ENCODE assay signal across 9 cellular contexts in genomic region chr3:16509721-16510619, GRCh38. TPM values are rescaled to one million over a fixed set of nuclear protein-coding genes. Genes with fewer than 3 reads are reported as not detected.
DNase-seq lines count a peak whose midpoint lies in the region; ATAC-seq and TF ChIP-seq lines count a peak whose summit lies in the region.
"Had no signal": no experiment of that assay in that cellular context is flagged by ENCODE, and none has a peak within 500 bp of the region (broad histone marks: within the 10 kb centered on the region; RNA-seq: fewer than 3 reads in every experiment).

No MANE protein-coding gene starts in this region.

- peaks cover 71% of the 10 kb centered on the region for H3K4me1 ChIP-seq in CD8-positive, alpha-beta T cell (ENCODE audit: insufficient read depth, low read length)
- H3K4me1 ChIP-seq in gastroesophageal sphincter (peaks cover 16 to 80% (median 32%) of the 10 kb centered on the region in 3 donors), PC-3 (ENCODE audit: insufficient read depth, low read length) (0 out of 2 replicates have a peak, but pooled peaks cover 4% of the 10 kb centered on the region)

- CTCF ChIA-PET in CD8-positive, alpha-beta T cell (lab: Charles Lee) = interaction anchor here (0.5 kb wide), 1 partner anchor 54 kb away, joined by 3 read pairs; no protein-coding TSS in a partner anchor
- CTCF ChIA-PET in PC-3 (lab: Charles Lee) = no interaction called here

- POLR2A ChIA-PET in CD8-positive, alpha-beta T cell (lab: Charles Lee) = interaction anchor here (1.8 to 2.7 kb wide), 3 partner anchors 11 to 171 kb away, joined by 5 to 9 read pairs (median 8); no protein-coding TSS in a partner anchor
- POLR2A ChIA-PET in PC-3 (lab: Charles Lee; ENCODE audit: unreplicated experiment) = interaction anchor here (0.7 kb wide), 1 partner anchor 30 kb away, joined by 4 read pairs; no protein-coding TSS in a partner anchor

- H3F3A ChIP-seq in PC-3 (ENCODE audit: low read length, unreplicated experiment) = no peaks in the 10 kb centered on the region

- H2AFZ ChIP-seq in PC-3 (ENCODE audit: low read length) = no peak overlapping the region

- WGBS in gastroesophageal sphincter (ENCODE audit: low coverage in 1 of 2), 2 donors = 43 to 59% methylated on average over 8 of the region's 10 CpGs

- peaks cover 84% of the 10 kb centered on the region for H3K4me1 Mint-ChIP-seq in CD8-positive, alpha-beta T cell (ENCODE audit: low read depth)

- no peak for ATAC-seq in CD8-positive, alpha-beta T cell
- ATAC-seq in HG03460 (IDR thresholded peaks at IDR 0.05; ENCODE audit: unreplicated experiment) (peak; percentile 30), gastroesophageal sphincter (no peak), HG02763 (IDR thresholded peaks at IDR 0.05; ENCODE audit: unreplicated experiment) (no peak), PC-3 (no peak)

- peaks cover 33% of the 10 kb centered on the region for H3K36me3 Mint-ChIP-seq in CD8-positive, alpha-beta T cell

- H3K27ac ChIP-seq in CD8-positive, alpha-beta T cell (ENCODE audit: low read depth, low read length) = no peak overlapping the region
- H3K27ac ChIP-seq in gastroesophageal sphincter (peak overlapping the region; percentile 12 to 96 (median 89)), PC-3 (ENCODE audit: low read length) (no peak overlapping the region)

- peak overlapping the region; percentile 86 for H3K27ac Mint-ChIP-seq in CD8-positive, alpha-beta T cell

- no peaks in the 10 kb centered on the region for H3K9me3 ChIP-seq in CD8-positive, alpha-beta T cell (ENCODE audit: low read length)
- H3K9me3 ChIP-seq in gastroesophageal sphincter (no peaks in the 10 kb centered on the region), PC-3 (ENCODE audit: low read length) (no peaks in the 10 kb centered on the region)

- TF ChIP-seq EP300 in gastroesophageal sphincter (IDR thresholded peaks at IDR 0.05) = no peak

- no peaks in the 10 kb centered on the region for H4K20me1 ChIP-seq in PC-3 (ENCODE audit: low read length)

- H3K4me3 Mint-ChIP-seq in CD8-positive, alpha-beta T cell = peak overlapping the region; percentile 52

- H3K27me3 ChIP-seq in CD8-positive, alpha-beta T cell (ENCODE audit: insufficient read depth, low read length) = no peaks in the 10 kb centered on the region
- H3K27me3 ChIP-seq in gastroesophageal sphincter (no peaks in the 10 kb centered on the region), PC-3 (ENCODE audit: low read length) (no peaks in the 10 kb centered on the region)

- DNase-seq in CD8-positive, alpha-beta T cell = no peak
- DNase-seq in NCI-H2029 treated with DMSO at 0.1 percent for 48 hours (lab: John Stamatoyannopoulos, UW) = no peak
- no peak for DNase-seq in AG20443 (ENCODE audit: low spot score)
- DNase-seq in PC-3 = no peak
- DNase-seq: NCI-H1436 treated with DMSO at 0.1 percent for 48 hours had no signal

- H3K9ac ChIP-seq in PC-3 (ENCODE audit: low read length) = no peak overlapping the region

- BruUV-seq in PC-3 (replicated peaks; lab: Mats Ljungman, UMichigan) = no TSS peak

- H3K79me2 ChIP-seq in PC-3 (ENCODE audit: low read length) = no peaks in the 10 kb centered on the region

- no peaks in the 10 kb centered on the region for H3K9me3 Mint-ChIP-seq in CD8-positive, alpha-beta T cell

- intact Hi-C loops in CD8-positive, alpha-beta T cell (cut with DNase I, micrococcal nuclease) = loop anchor here (2.0 to 5.0 kb wide), 5 partner anchors 41 to 1237 kb away; no protein-coding TSS in a partner anchor
- intact Hi-C loops in PC-3 (cut with micrococcal nuclease) = no loop called here

- no peaks in the 10 kb centered on the region for H3K27me3 Mint-ChIP-seq in CD8-positive, alpha-beta T cell (ENCODE audit: low read depth)

- peak; percentile 58 for TF ChIP-seq POLR2A in GM19099 (IDR thresholded peaks at IDR 0.05; ENCODE audit: extremely low read depth, insufficient read length, low read depth)
- TF ChIP-seq POLR2A in gastroesophageal sphincter (IDR thresholded peaks at IDR 0.05) = no peak

- H3K36me3 ChIP-seq in CD8-positive, alpha-beta T cell (ENCODE audit: insufficient read depth, low read length) = peaks cover 3% of the 10 kb centered on the region
- H3K36me3 ChIP-seq in gastroesophageal sphincter = no peaks in the 10 kb centered on the region
- no peaks in the 10 kb centered on the region for H3K36me3 ChIP-seq in PC-3 (ENCODE audit: low read depth, low read length)

- H3K9me2 ChIP-seq in PC-3 (replicated peaks; ENCODE audit: low read length) = no peaks in the 10 kb centered on the region

- no peak overlapping the region for H3K4me3 ChIP-seq in CD8-positive, alpha-beta T cell (ENCODE audit: low read depth, low read length)
- H3K4me3 ChIP-seq in gastroesophageal sphincter = no peak overlapping the region
- H3K4me3 ChIP-seq in PC-3 (ENCODE audit: low read length) = no peak overlapping the region

- no peak for TF ChIP-seq CTCF in CD8-positive, alpha-beta T cell (IDR thresholded peaks at IDR 0.05)
- no peak for TF ChIP-seq CTCF in gastroesophageal sphincter (IDR thresholded peaks at IDR 0.05)
- no peak for TF ChIP-seq CTCF in PC-3 (conservative IDR thresholded peaks at IDR 0.05; ENCODE audit: low read depth, low read length)

- H3K4me2 ChIP-seq in PC-3 (ENCODE audit: low read length) = no peak overlapping the region

RNA-seq across cellular contexts. Expression of gene RFTN1, which starts 3.5 kb away (rescaled TPM):
- total RNA-seq in CD8-positive, alpha-beta T cell = 10 to 100 TPM; 72.9 to 75.2 TPM
- 100 to 1,000 TPM in 1 of 4 donors, 10 to 100 TPM in 3; 30.6 to 110 (median 68.2) TPM for total RNA-seq in gastroesophageal sphincter
- total RNA-seq in PC-3 (2014; rRNA removed) = 9.7 and 12.3 TPM in 2 replicates

Comparison
In these comparisons a context has a peak if more than half of its experiments do, and no peak if none do; other contexts are left out.
1. H3K27ac ChIP-seq: peak in gastroesophageal sphincter (4 of 4); none in CD8-positive, alpha-beta T cell (single experiment) and PC-3 (single experiment).